ENCODE assay signal across 26 cellular contexts in the genomic region with DNA sequence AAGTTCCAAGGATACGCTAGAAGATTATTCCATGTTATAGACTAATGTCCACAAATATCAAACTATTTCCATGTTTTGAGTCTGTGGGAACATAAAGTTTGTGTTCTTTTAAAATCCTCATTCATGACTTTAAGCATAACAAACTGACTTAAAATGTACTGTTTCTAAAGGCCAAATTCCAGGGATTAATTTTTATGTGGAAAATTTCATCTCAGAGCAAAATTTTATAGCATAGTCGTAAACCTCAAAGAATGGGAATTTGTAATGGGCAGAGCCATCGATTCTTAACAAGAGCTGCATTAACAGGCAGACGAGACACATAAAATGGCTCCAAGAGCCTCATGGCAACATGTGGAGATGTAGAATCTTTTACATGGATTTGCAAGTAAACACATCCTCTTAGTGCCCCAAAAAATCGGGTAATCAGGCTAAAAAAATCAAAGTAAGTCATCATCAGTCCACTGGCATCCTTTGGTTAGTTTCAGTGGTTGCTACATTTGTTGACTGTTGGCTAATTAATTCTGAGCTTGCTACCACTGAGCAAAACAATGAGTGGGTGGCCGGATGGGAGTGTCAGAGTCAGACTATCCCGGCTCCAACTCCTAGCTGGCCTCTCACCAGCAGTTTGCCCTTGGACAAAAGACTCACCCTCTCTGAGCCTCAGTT.
DNase-seq lines count a peak whose midpoint lies in the region; ATAC-seq and TF ChIP-seq lines count a peak whose summit lies in the region.
"Had no signal": no experiment of that assay in that cellular context is flagged by ENCODE, and none has a peak within 500 bp of the region (broad histone marks: within the 10 kb centered on the region; RNA-seq: fewer than 3 reads in every experiment).

No MANE protein-coding gene starts in this region.

- peak overlapping the region; percentile 36 for H3K9ac ChIP-seq in SK-N-MC (ENCODE audit: insufficient read length)
- H3K9ac ChIP-seq: SK-N-SH had no signal

- no peak for DNase-seq in CD8-positive, alpha-beta T cell
- DNase-seq in SK-N-MC (ENCODE audit: low read depth, low spot score) (no peak), mesothelial cell of epicardium (ENCODE audit: low spot score in 2 of 2, unreplicated experiment in 2 of 2) (no peak), NCI-H1092 treated with DMSO at 0.1 percent for 48 hours (lab: John Stamatoyannopoulos, UW) (no peak), medulla oblongata (ENCODE audit: extremely low spot score) (no peak), retina (no peak), NCI-H446 treated with DMSO at 0.1 percent for 48 hours (lab: John Stamatoyannopoulos, UW) (no peak)
- DNase-seq: activated CD4-positive, alpha-beta T cell treated with anti-CD3 and anti-CD28 coated beads for 4 hours; activated CD8-positive, alpha-beta memory T cell treated with anti-CD3 and anti-CD28 coated beads, Interleukin-2, amount 50 U/mL, for 48 hours; activated naive CD8-positive, alpha-beta T cell treated with anti-CD3 and anti-CD28 coated beads, Interleukin-2, amount 10 ng/mL, durations not matched to agents 7 days and 5 days; C1 segment of cervical spinal cord; central memory CD4-positive, alpha-beta T cell; dermis blood vessel endothelial cell; EL; H7; heart right ventricle; naive B cell; NCI-H187; nucleus accumbens; SK-N-SH; small intestine; stimulated activated naive B cell treated with anti-CD40 and anti-IgM and Interleukin-4, amounts not matched to agents 10 μg/mL and 1 μg/mL and 100 μg/mL, for 72 hours had no signal

- no peaks in the 10 kb centered on the region for H3K27me3 ChIP-seq in CD8-positive, alpha-beta T cell (ENCODE audit: insufficient read depth, low read length)
- H3K27me3 ChIP-seq: heart right ventricle, vagina had no signal

- peak overlapping the region; percentile 22 for H3K27ac Mint-ChIP-seq in CD8-positive, alpha-beta T cell
- peak overlapping the region; percentile 53 for H3K27ac Mint-ChIP-seq in mesothelial cell of epicardium
- H3K27ac Mint-ChIP-seq: activated naive CD8-positive, alpha-beta T cell treated with anti-CD3 and anti-CD28 coated beads, Interleukin-2, amount 10 ng/mL, durations not matched to agents 7 days and 5 days; activated T-helper 2 cell treated with anti-CD3 and anti-CD28 coated beads, Interferon-gamma antibody, Interleukin-2, Interleukin-4, amounts not matched to agents 10 μg/mL and 5 μg/mL and 100 μg/mL, durations not matched to agents 14 hours and 24 hours and 36 hours; stimulated activated naive B cell treated with anti-CD40 and anti-IgM and Interleukin-4, amounts not matched to agents 10 μg/mL and 1 μg/mL and 100 μg/mL, for 72 hours had no signal

- peaks cover 25% of the 10 kb centered on the region for H3K4me1 ChIP-seq in CD8-positive, alpha-beta T cell (ENCODE audit: insufficient read depth, low read length)

- H3K9me3 Mint-ChIP-seq in CD8-positive, alpha-beta T cell, result no peaks in the 10 kb centered on the region
- H3K9me3 Mint-ChIP-seq in mesothelial cell of epicardium, result no peaks in the 10 kb centered on the region
- H3K9me3 Mint-ChIP-seq: activated naive CD8-positive, alpha-beta T cell treated with anti-CD3 and anti-CD28 coated beads, Interleukin-2, amount 10 ng/mL, durations not matched to agents 7 days and 5 days; stimulated activated naive B cell treated with anti-CD40 and anti-IgM and Interleukin-4, amounts not matched to agents 10 μg/mL and 1 μg/mL and 100 μg/mL, for 72 hours had no signal

- POLR2A ChIA-PET in CD8-positive, alpha-beta T cell (lab: Charles Lee), result no interaction called here

- intact Hi-C loops in CD8-positive, alpha-beta T cell (cut with DNase I, micrococcal nuclease), result no loop called here

- H3K4me1 Mint-ChIP-seq in CD8-positive, alpha-beta T cell (ENCODE audit: low read depth), result peaks cover 34% of the 10 kb centered on the region
- H3K4me1 Mint-ChIP-seq in mesothelial cell of epicardium, result peaks cover 11% of the 10 kb centered on the region

- no peaks in the 10 kb centered on the region for H3K36me3 ChIP-seq in CD8-positive, alpha-beta T cell (ENCODE audit: insufficient read depth, low read length)
- H3K36me3 ChIP-seq in SK-N-MC (ENCODE audit: insufficient read depth, low read length), result no peaks in the 10 kb centered on the region
- H3K36me3 ChIP-seq: heart right ventricle, vagina had no signal

- H3K4me3 ChIP-seq in CD8-positive, alpha-beta T cell (ENCODE audit: low read depth, low read length), result no peak overlapping the region
- H3K4me3 ChIP-seq in SK-N-MC, result peak overlapping the region; percentile 40; the same call in 1 of the 2 replicates
- H3K4me3 ChIP-seq: heart right ventricle, vagina had no signal

- H3K36me3 Mint-ChIP-seq in CD8-positive, alpha-beta T cell, result peaks cover 3% of the 10 kb centered on the region
- no peaks in the 10 kb centered on the region for H3K36me3 Mint-ChIP-seq in mesothelial cell of epicardium
- H3K36me3 Mint-ChIP-seq: naive B cell had no signal

- no peak overlapping the region for H3K27ac ChIP-seq in CD8-positive, alpha-beta T cell (ENCODE audit: low read depth, low read length)
- H3K27ac ChIP-seq in SK-N-MC, result peak overlapping the region; percentile 78
- H3K27ac ChIP-seq: heart right ventricle, RWPE1, vagina had no signal

- no peak for ATAC-seq in CD8-positive, alpha-beta T cell
- peak; percentile 48 for ATAC-seq in GM18907 (IDR thresholded peaks at IDR 0.05; ENCODE audit: unreplicated experiment)
- ATAC-seq: heart right ventricle; stimulated activated naive B cell treated with anti-CD40 and anti-IgM and Interleukin-4, amounts not matched to agents 10 μg/mL and 1 μg/mL and 100 μg/mL, for 72 hours had no signal

- no peaks in the 10 kb centered on the region for H3K27me3 Mint-ChIP-seq in CD8-positive, alpha-beta T cell (ENCODE audit: low read depth)
- H3K27me3 Mint-ChIP-seq in mesothelial cell of epicardium (ENCODE audit: low read depth), result peaks cover 11% of the 10 kb centered on the region
- H3K27me3 Mint-ChIP-seq: activated naive CD8-positive, alpha-beta T cell treated with anti-CD3 and anti-CD28 coated beads, Interleukin-2, amount 10 ng/mL, durations not matched to agents 7 days and 5 days; naive B cell; stimulated activated naive B cell treated with anti-CD40 and anti-IgM and Interleukin-4, amounts not matched to agents 10 μg/mL and 1 μg/mL and 100 μg/mL, for 72 hours had no signal

- no peak for TF ChIP-seq CTCF in CD8-positive, alpha-beta T cell (IDR thresholded peaks at IDR 0.05)
- no peak for TF ChIP-seq CTCF in mesothelial cell of epicardium (IDR thresholded peaks at IDR 0.05; ENCODE audit: unreplicated experiment)

- CTCF ChIA-PET in CD8-positive, alpha-beta T cell (lab: Charles Lee), result no interaction called here

- H3K9me3 ChIP-seq in CD8-positive, alpha-beta T cell (ENCODE audit: low read length), result no peaks in the 10 kb centered on the region
- no peaks in the 10 kb centered on the region for H3K9me3 ChIP-seq in SK-N-MC (ENCODE audit: low read depth, low read length)
- H3K9me3 ChIP-seq: heart right ventricle, SK-N-SH, vagina had no signal

- no peak overlapping the region for H3K4me3 Mint-ChIP-seq in CD8-positive, alpha-beta T cell
- H3K4me3 Mint-ChIP-seq in mesothelial cell of epicardium, result no peak overlapping the region
- H3K4me3 Mint-ChIP-seq: activated naive CD8-positive, alpha-beta T cell treated with anti-CD3 and anti-CD28 coated beads, Interleukin-2, amount 10 ng/mL, durations not matched to agents 7 days and 5 days; naive B cell; stimulated activated naive B cell treated with anti-CD40 and anti-IgM and Interleukin-4, amounts not matched to agents 10 μg/mL and 1 μg/mL and 100 μg/mL, for 72 hours had no signal
